Comparison of ENCODE assay signal across 8 cellular contexts in the genomic region with DNA sequence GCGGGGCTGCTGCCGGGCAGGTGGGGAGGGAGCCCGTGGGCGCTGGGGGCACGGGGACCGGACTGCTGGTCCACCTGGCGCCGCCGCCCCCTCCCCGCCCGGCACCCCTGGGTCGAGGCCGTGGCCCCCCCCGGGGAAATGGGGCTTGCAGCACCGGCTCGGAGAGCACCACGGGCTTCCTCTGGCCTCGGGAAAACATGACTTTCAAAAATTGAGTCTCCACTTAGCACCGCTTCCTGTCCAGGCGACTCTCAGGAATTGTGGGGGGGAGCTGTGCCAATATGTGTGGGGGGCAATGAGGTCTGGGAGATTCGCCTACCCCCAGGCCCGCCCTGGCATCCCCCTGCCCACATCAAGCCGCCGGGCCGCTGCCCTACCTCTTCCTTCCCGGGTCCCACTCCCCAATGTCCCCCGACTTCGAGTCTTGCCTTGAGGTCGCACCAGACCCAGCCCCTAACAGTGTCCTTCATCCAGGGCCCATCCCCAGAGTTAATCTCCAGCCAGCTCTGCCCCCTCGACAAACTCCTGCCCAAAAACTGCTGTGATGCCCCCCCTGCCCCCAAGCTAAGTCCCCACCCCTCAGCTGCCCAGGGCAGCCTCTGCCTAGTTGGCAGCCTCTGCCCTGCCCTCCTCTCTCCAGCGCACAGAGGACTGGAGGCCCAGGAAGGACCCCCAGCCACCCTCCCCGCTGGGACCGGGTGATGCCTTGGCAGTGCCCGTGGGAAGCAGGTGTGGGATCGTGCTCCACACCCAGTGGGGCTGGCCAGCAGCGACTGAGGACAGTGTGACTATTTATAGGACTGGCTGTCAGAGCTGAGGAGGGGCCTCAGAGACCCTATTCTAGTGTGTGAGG. TPM values are rescaled to one million over a fixed set of nuclear protein-coding genes. Genes with fewer than 3 reads are reported as not detected.
A peak's percentile ranks its signal among the peaks of the same experiment; 100 is the strongest.
DNase-seq lines count a peak whose midpoint lies in the region; ATAC-seq and TF ChIP-seq lines count a peak whose summit lies in the region.

No MANE protein-coding gene starts in this region.

- no peak overlapping the region for H2AFZ ChIP-seq in MM.1S (ENCODE audit: low read length)

- H3K27ac ChIP-seq in psoas muscle (peak overlapping the region; percentile 39), MM.1S (ENCODE audit: low read length) (no peak overlapping the region)

- no peak overlapping the region for H3K27ac Mint-ChIP-seq in T-helper 17 cell

- intact Hi-C loops in psoas muscle (cut with DNase I): no loop called here

- no peaks in the 10 kb centered on the region for H4K20me1 ChIP-seq in MM.1S (ENCODE audit: insufficient read depth, low read length)

- H3K9me3 ChIP-seq in T-helper 17 cell (ENCODE audit: control insufficient read depth, low read length, poor library complexity, severe bottlenecking): no peaks in the 10 kb centered on the region
- H3K9me3 ChIP-seq in psoas muscle: no peaks in the 10 kb centered on the region
- no peaks in the 10 kb centered on the region for H3K9me3 ChIP-seq in MM.1S (replicated peaks; ENCODE audit: insufficient read depth, low read length)

- no peaks in the 10 kb centered on the region for H3K9me2 ChIP-seq in MM.1S (replicated peaks; ENCODE audit: insufficient read depth, low read length)

- H3K4me3 Mint-ChIP-seq in T-helper 17 cell: peak overlapping the region; percentile 76

- DNase-seq in ELR (ENCODE audit: low read depth) (peak; percentile 33), T-helper 17 cell (no peak), fibroblast of the aortic adventitia (ENCODE audit: low read depth) (no peak), psoas muscle (no peak), mesenteric fat pad (ENCODE audit: low spot score) (no peak), MM.1S (no peak), UCSD-AML1 (lab: John Stamatoyannopoulos, UW; ENCODE audit: unreplicated experiment) (no peak)

- H3K36me3 ChIP-seq in psoas muscle (ENCODE audit: insufficient read depth in 1 of 2, low read depth in 1 of 2) (peaks cover 0 to 12% of the 10 kb centered on the region in 2 donors), MM.1S (replicated peaks; ENCODE audit: insufficient read depth, low read length) (no peaks in the 10 kb centered on the region)

- no peak for ATAC-seq in T-helper 17 cell
- ATAC-seq in psoas muscle: peak in 3 of 4 donors; percentile 6 to 67 (median 43)
- no peak for ATAC-seq in GM21786 (IDR thresholded peaks at IDR 0.05; ENCODE audit: unreplicated experiment)

- H3F3A ChIP-seq in MM.1S (ENCODE audit: insufficient read depth, low read length): no peaks in the 10 kb centered on the region

- TF ChIP-seq CTCF in fibroblast of the aortic adventitia (IDR thresholded peaks at IDR 0.05; ENCODE audit: insufficient read depth, low read length) (no peak), psoas muscle (IDR thresholded peaks at IDR 0.05) (no peak), MM.1S (IDR thresholded peaks at IDR 0.05; ENCODE audit: low read length) (no peak)

- peaks cover 0 to 30% (median 7%) of the 10 kb centered on the region in 3 donors for H3K27me3 ChIP-seq in psoas muscle (ENCODE audit: insufficient read depth in 3 of 3, low read length in 2 of 3)
- peaks cover 87% of the 10 kb centered on the region for H3K27me3 ChIP-seq in MM.1S (replicated peaks; ENCODE audit: insufficient read depth, low read length)

- peak overlapping the region; percentile 45 for H3K4me3 ChIP-seq in fibroblast of the aortic adventitia (ENCODE audit: low read depth, low read length)
- peak overlapping the region; percentile 60 for H3K4me3 ChIP-seq in psoas muscle
- H3K4me3 ChIP-seq in MM.1S (ENCODE audit: low read length): no peak overlapping the region

- 8 to 12% (median 10%) methylated on average over 27 to 36 of the region's 36 CpGs for WGBS in psoas muscle, 3 donors

- H3K4me1 ChIP-seq in psoas muscle: no peaks in the 10 kb centered on the region
- no peaks in the 10 kb centered on the region for H3K4me1 ChIP-seq in MM.1S (ENCODE audit: low read length)

- H3K4me2 ChIP-seq in MM.1S (ENCODE audit: low read depth, low read length): no peak overlapping the region

- H3K27me3 Mint-ChIP-seq in T-helper 17 cell: peaks cover 19% of the 10 kb centered on the region

- H3K4me1 Mint-ChIP-seq in T-helper 17 cell: peaks cover 9% of the 10 kb centered on the region

- H3K79me2 ChIP-seq in MM.1S (ENCODE audit: low read length): no peaks in the 10 kb centered on the region

- H3K36me3 Mint-ChIP-seq in T-helper 17 cell (ENCODE audit: low read depth): no peaks in the 10 kb centered on the region

- H3K9ac ChIP-seq in MM.1S (ENCODE audit: low read length): no peak overlapping the region

RNA-seq across cellular contexts. Expression of gene EGFL7, which starts 3.9 kb away (rescaled TPM):
- 1 to 10 TPM in 1 of 2 donors, not detected in 1; 5.7 TPM for total RNA-seq in T-helper 17 cell
- total RNA-seq in fibroblast of the aortic adventitia (ENCODE audit: low replicate concordance): 2.4 and 5.6 TPM in 2 replicates
- 10 to 100 TPM; 47.0 to 55.3 (median 48.8) TPM for total RNA-seq in psoas muscle
- polyA plus RNA-seq in psoas muscle: 10 to 100 TPM; 34.7 to 73.4 (median 48.4) TPM
- 155 TPM for total RNA-seq in mesenteric fat pad

RNA-seq across cellular contexts. Expression of gene AGPAT2, which starts 20.7 kb away (rescaled TPM):
- total RNA-seq in T-helper 17 cell (1 to 10 TPM; 7.7 to 8.5 TPM), fibroblast of the aortic adventitia (ENCODE audit: low replicate concordance) (6.2 and 29.0 TPM in 2 replicates), psoas muscle (10 to 100 TPM; 15.5 to 46.3 (median 31.5) TPM), mesenteric fat pad (547 TPM)
- polyA plus RNA-seq in psoas muscle: 10 to 100 TPM; 25.9 to 66.5 (median 46.8) TPM

RNA-seq across cellular contexts. Expression of gene DIPK1B, which starts 45.8 kb away (rescaled TPM):
- total RNA-seq in T-helper 17 cell: 1 to 10 TPM; 1.3 to 3.2 TPM
- 0.45 and 0.98 TPM in 2 replicates for total RNA-seq in fibroblast of the aortic adventitia (ENCODE audit: low replicate concordance)
- 1 to 10 TPM; 1.4 to 2.7 (median 2.3) TPM for total RNA-seq in psoas muscle
- polyA plus RNA-seq in psoas muscle: 1 to 10 TPM; 2.2 to 5.3 (median 3.5) TPM
- 3.9 TPM for total RNA-seq in mesenteric fat pad

Comparison
In these comparisons a context has a peak if more than half of its experiments do, and no peak if none do; other contexts are left out.
1. ATAC-seq: peak in psoas muscle (3 of 4); none in T-helper 17 cell (single experiment) and GM21786 (single experiment).
2. RNA of gene AGPAT2, which starts 20.7 kb away (total RNA-seq): 547 TPM in mesenteric fat pad (single experiment); 15.5 to 46.3 TPM in psoas muscle, 6.2 to 29.0 TPM in fibroblast of the aortic adventitia and 7.7 to 8.5 TPM in T-helper 17 cell; every median in the first group is over 10 times any median in the second.